Comparison of ENCODE assay signal across 20 cellular contexts in the genomic region with DNA sequence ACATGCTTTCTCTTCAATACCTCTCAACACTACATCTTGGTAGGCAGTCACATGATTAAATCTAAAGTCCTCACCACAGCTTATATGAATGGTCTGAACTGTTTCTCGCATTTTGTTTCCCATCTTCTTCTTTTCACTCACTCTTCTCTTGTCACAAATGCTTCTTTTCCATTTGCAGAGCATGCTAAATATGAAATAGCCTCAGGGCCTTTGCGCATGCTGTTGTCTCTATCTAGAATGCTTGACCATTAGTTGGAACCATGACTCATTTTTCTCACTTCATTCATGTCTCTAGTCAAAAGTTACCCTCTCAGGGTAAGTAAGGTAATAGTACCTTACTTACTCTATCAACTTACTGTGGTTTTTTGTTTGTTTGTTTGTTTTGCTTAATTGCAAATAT.
DNase-seq lines count a peak whose midpoint lies in the region; ATAC-seq, FAIRE-seq and TF ChIP-seq lines count a peak whose summit lies in the region.
"Had no signal": no experiment of that assay in that cellular context is flagged by ENCODE, and none has a peak within 500 bp of the region (broad histone marks: within the 10 kb centered on the region; RNA-seq: fewer than 3 reads in every experiment).

No MANE protein-coding gene starts in this region.

- H3K36me3 ChIP-seq in breast epithelium (no peaks in the 10 kb centered on the region), HEK293 (ENCODE audit: control insufficient read depth in 2 of 2, insufficient read depth in 1 of 2, low read length in 2 of 2) (no peaks in the 10 kb centered on the region), K562 (ENCODE audit: control insufficient read depth, insufficient read depth, low read length) (no peaks in the 10 kb centered on the region), smooth muscle cell (ENCODE audit: low read depth) (peaks cover 21% of the 10 kb centered on the region)

- no peak for TF ChIP-seq RAD21 in K562 (CRISPR knock-in tag; conservative IDR thresholded peaks at IDR 0.05 in 1 of 2, IDR thresholded peaks at IDR 0.05 in 1 of 2)

- TF ChIP-seq POLR2A in breast epithelium (IDR thresholded peaks at IDR 0.05) (no peak), K562 (conservative IDR thresholded peaks at IDR 0.05) (no peak)

- H3K4me1 ChIP-seq in breast epithelium (no peaks in the 10 kb centered on the region), HEK293 (ENCODE audit: control insufficient read depth, insufficient read depth, low read length) (peaks cover 4% of the 10 kb centered on the region), K562 (replicated peaks in 1 of 2; ENCODE audit: control insufficient read depth in 2 of 2, insufficient read depth in 2 of 2, low read length in 2 of 2) (no peaks in the 10 kb centered on the region), smooth muscle cell (ENCODE audit: low read depth) (peaks cover 32% of the 10 kb centered on the region)

- H3K4me2 ChIP-seq in K562 (ENCODE audit: insufficient read depth, low read length) = no peak overlapping the region
- no peak overlapping the region for H3K4me2 ChIP-seq in smooth muscle cell

- H3K4me3 Mint-ChIP-seq in MCF 10A (ENCODE audit: unreplicated experiment) (no peak overlapping the region), nephron progenitor cell (no peak overlapping the region)
- H3K4me3 Mint-ChIP-seq: CD8-positive, alpha-beta memory T cell; IgD-negative memory B cell had no signal

- H3K4me1 Mint-ChIP-seq in MCF 10A (ENCODE audit: insufficient read depth, unreplicated experiment) (peaks cover 43% of the 10 kb centered on the region), nephron progenitor cell (peaks cover 12% of the 10 kb centered on the region)
- H3K4me1 Mint-ChIP-seq: CD8-positive, alpha-beta memory T cell; IgD-negative memory B cell had no signal

- H2AFZ ChIP-seq in K562 (ENCODE audit: low read depth, low read length) (no peak overlapping the region), smooth muscle cell (ENCODE audit: low read depth) (no peak overlapping the region)

- no TSS peak for BruUV-seq in MCF 10A (replicated peaks; lab: Mats Ljungman, UMichigan)
- BruUV-seq in K562 (replicated peaks; lab: Mats Ljungman, UMichigan) = no TSS peak

- H3K27me3 ChIP-seq in breast epithelium = no peaks in the 10 kb centered on the region
- no peaks in the 10 kb centered on the region for H3K27me3 ChIP-seq in K562 (ENCODE audit: control insufficient read depth in 2 of 2, insufficient read depth in 2 of 2, low read length in 2 of 2)
- H3K27me3 ChIP-seq in smooth muscle cell (ENCODE audit: low read depth) = no peaks in the 10 kb centered on the region

- TF ChIP-seq CTCF in MCF 10A (IDR thresholded peaks at IDR 0.05; ENCODE audit: unreplicated experiment) (no peak), breast epithelium (IDR thresholded peaks at IDR 0.05) (no peak), HEK293 (tag by site-specific recombination; IDR thresholded peaks at IDR 0.05) (no peak), K562 (IDR thresholded peaks at IDR 0.05 in 2 of 3, conservative IDR thresholded peaks at IDR 0.05 in 1 of 3; ENCODE audit: insufficient read depth in 2 of 3, low read depth in 1 of 3, low read length in 3 of 3) (no peak), smooth muscle cell (IDR thresholded peaks at IDR 0.05; ENCODE audit: borderline replicate concordance, insufficient read depth, poor library complexity, severe bottlenecking) (no peak), nephron progenitor cell (IDR thresholded peaks at IDR 0.05) (no peak)

- H4K20me1 ChIP-seq in K562 (replicated peaks; ENCODE audit: control insufficient read depth, insufficient read depth, low read length) (no peaks in the 10 kb centered on the region), smooth muscle cell (ENCODE audit: low read depth) (peaks cover 95% of the 10 kb centered on the region)

- in situ Hi-C loops in K562 (cut with MboI) = no loop called here

- intact Hi-C loops in MCF 10A (cut with micrococcal nuclease) = loop anchor here (5.0 kb wide), 1 partner anchor 39 kb away; no protein-coding TSS in a partner anchor
- intact Hi-C loops in breast epithelium (cut with DNase I; ENCODE audit: low total_unique reads) = no loop called here
- intact Hi-C loops in K562 (cut with micrococcal nuclease) = no loop called here

- POLR2A ChIA-PET in MCF 10A (lab: Yijun Ruan, JAX) = interaction anchor here (1.2 to 2.9 kb wide), 3 partner anchors 11 to 58 kb away, joined by 5 to 16 read pairs (median 9); no protein-coding TSS in a partner anchor
- POLR2A ChIA-PET in HEK293 (lab: Yijun Ruan, JAX) = no interaction called here
- POLR2A ChIA-PET in K562 (lab: Yijun Ruan, JAX) = no interaction called here

- H3K27me3 Mint-ChIP-seq in MCF 10A (ENCODE audit: insufficient read depth, unreplicated experiment) = no peaks in the 10 kb centered on the region
- H3K27me3 Mint-ChIP-seq in nephron progenitor cell (ENCODE audit: low read depth, poor library complexity) = peaks cover 1% of the 10 kb centered on the region
- H3K27me3 Mint-ChIP-seq: IgD-negative memory B cell had no signal

- H3K9ac ChIP-seq in K562 (ENCODE audit: insufficient read depth in 1 of 2, low read depth in 2 of 2, low read length in 2 of 2) (no peak overlapping the region), smooth muscle cell (ENCODE audit: low read depth) (no peak overlapping the region)

- H3K36me3 Mint-ChIP-seq in MCF 10A (ENCODE audit: insufficient read depth, unreplicated experiment) (peaks cover 44% of the 10 kb centered on the region), nephron progenitor cell (ENCODE audit: low read depth) (no peaks in the 10 kb centered on the region)
- H3K36me3 Mint-ChIP-seq: IgD-negative memory B cell had no signal

- peaks cover 18% of the 10 kb centered on the region for H3K9me3 Mint-ChIP-seq in MCF 10A (ENCODE audit: unreplicated experiment)
- no peaks in the 10 kb centered on the region for H3K9me3 Mint-ChIP-seq in nephron progenitor cell

- CTCF ChIA-PET in MCF 10A (lab: Yijun Ruan, JAX) = interaction anchor here (0.7 to 1.2 kb wide), 4 partner anchors 55 to 1518 kb away, joined by 3 read pairs; no protein-coding TSS in a partner anchor
- CTCF ChIA-PET in HEK293 (lab: Yijun Ruan, JAX) = no interaction called here
- CTCF ChIA-PET in K562 (lab: Yijun Ruan, JAX; ENCODE audit: low intra/inter-chr PET ratio) = no interaction called here

- 7% methylated on average over 2 of the region's 2 CpGs for WGBS in K562 (ENCODE audit: insufficient coverage, low coverage, missing lambda C conversion rate)
- 92% methylated on average over 2 of the region's 2 CpGs for WGBS in smooth muscle cell (ENCODE audit: low lambda C conversion rate)

- no peak for TF ChIP-seq EP300 in K562 (IDR thresholded peaks at IDR 0.05; ENCODE audit: low read length)

- peak; percentile 11 for DNase-seq in MCF 10A (ENCODE audit: unreplicated experiment)
- DNase-seq in breast epithelium (ENCODE audit: low spot score in 2 of 2) = no peak
- DNase-seq in K562 (ENCODE audit: extremely low read depth in 1 of 4, low spot score in 3 of 4) = no peak
- DNase-seq in smooth muscle cell (lab: John Stamatoyannopoulos, UW; ENCODE audit: unreplicated experiment) = no peak
- no peak for DNase-seq in activated CD4-positive, CD25-positive, alpha-beta regulatory T cell treated with anti-CD3 and anti-CD28 coated beads, Interleukin-2, amount 50 U/mL, for 72 hours
- DNase-seq in nephron progenitor cell = no peak
- DNase-seq: CD8-positive, alpha-beta memory T cell; DMS53; Karpas-422; MM.1S; NCI-H1048; NCI-H1417 treated with DMSO at 0.1 percent for 48 hours; NCI-H187; NCI-H446 treated with DMSO at 0.1 percent for 48 hours; NCI-H526 treated with DMSO at 0.1 percent for 48 hours; SIG-M5 had no signal

- H3K27ac Mint-ChIP-seq in MCF 10A (ENCODE audit: low read depth, unreplicated experiment) = peak overlapping the region; percentile 94
- H3K27ac Mint-ChIP-seq in nephron progenitor cell = no peak overlapping the region
- H3K27ac Mint-ChIP-seq: CD8-positive, alpha-beta memory T cell; IgD-negative memory B cell had no signal

- peaks cover 65% of the 10 kb centered on the region for H3F3A ChIP-seq in smooth muscle cell (ENCODE audit: low read depth)

- no peaks in the 10 kb centered on the region for H3K79me2 ChIP-seq in K562 (ENCODE audit: control insufficient read depth, insufficient read depth, low read length)
- H3K79me2 ChIP-seq in smooth muscle cell (ENCODE audit: low read depth) = peaks cover 91% of the 10 kb centered on the region

- no peak for ATAC-seq in K562

- H3K9me1 ChIP-seq in K562 (ENCODE audit: control insufficient read depth, insufficient read depth, low read length) = no peaks in the 10 kb centered on the region

- H3K27ac ChIP-seq in breast epithelium = no peak overlapping the region
- H3K27ac ChIP-seq in HEK293 (ENCODE audit: extremely low read depth, low read depth, low read length) = no peak overlapping the region
- no peak overlapping the region for H3K27ac ChIP-seq in K562 (ENCODE audit: extremely low read depth, low read depth, low read length)
- H3K27ac ChIP-seq in smooth muscle cell (ENCODE audit: low read depth) = peak overlapping the region; percentile 96
- H3K27ac ChIP-seq: C4-2B had no signal

- FAIRE-seq in K562 (lab: Jason Lieb, UNC) = no peak
- FAIRE-seq: A204.1 had no signal

- no peak overlapping the region for H3K4me3 ChIP-seq in breast epithelium
- no peak overlapping the region for H3K4me3 ChIP-seq in HEK293 (ENCODE audit: low read depth, low read length)
- H3K4me3 ChIP-seq in K562 = no peak overlapping the region
- H3K4me3 ChIP-seq in smooth muscle cell = no peak overlapping the region

- no peaks in the 10 kb centered on the region for H3K9me3 ChIP-seq in breast epithelium
- no peaks in the 10 kb centered on the region for H3K9me3 ChIP-seq in HEK293 (ENCODE audit: control insufficient read depth, insufficient read depth, low read depth, low read length)
- H3K9me3 ChIP-seq in K562 (replicated peaks; ENCODE audit: control insufficient read depth, insufficient read depth, low read depth, low read length) = no peaks in the 10 kb centered on the region; the same call in 1 of the 2 replicates
- no peaks in the 10 kb centered on the region for H3K9me3 ChIP-seq in smooth muscle cell (replicated peaks; ENCODE audit: low read depth)

TF ChIP-seq in K562, 482 proteins besides CTCF, POLR2A, EP300 and RAD21:
- TF ChIP-seq TFE3 (CRISPR knock-in tag; IDR thresholded peaks at IDR 0.05) (peak; percentile 57), POLR2AphosphoS5 (IDR thresholded peaks at IDR 0.05; ENCODE audit: control insufficient read depth, insufficient read depth, low read depth, low read length) (no peak)
